17 cellular contexts compared by ENCODE assay signal in the genomic region with DNA sequence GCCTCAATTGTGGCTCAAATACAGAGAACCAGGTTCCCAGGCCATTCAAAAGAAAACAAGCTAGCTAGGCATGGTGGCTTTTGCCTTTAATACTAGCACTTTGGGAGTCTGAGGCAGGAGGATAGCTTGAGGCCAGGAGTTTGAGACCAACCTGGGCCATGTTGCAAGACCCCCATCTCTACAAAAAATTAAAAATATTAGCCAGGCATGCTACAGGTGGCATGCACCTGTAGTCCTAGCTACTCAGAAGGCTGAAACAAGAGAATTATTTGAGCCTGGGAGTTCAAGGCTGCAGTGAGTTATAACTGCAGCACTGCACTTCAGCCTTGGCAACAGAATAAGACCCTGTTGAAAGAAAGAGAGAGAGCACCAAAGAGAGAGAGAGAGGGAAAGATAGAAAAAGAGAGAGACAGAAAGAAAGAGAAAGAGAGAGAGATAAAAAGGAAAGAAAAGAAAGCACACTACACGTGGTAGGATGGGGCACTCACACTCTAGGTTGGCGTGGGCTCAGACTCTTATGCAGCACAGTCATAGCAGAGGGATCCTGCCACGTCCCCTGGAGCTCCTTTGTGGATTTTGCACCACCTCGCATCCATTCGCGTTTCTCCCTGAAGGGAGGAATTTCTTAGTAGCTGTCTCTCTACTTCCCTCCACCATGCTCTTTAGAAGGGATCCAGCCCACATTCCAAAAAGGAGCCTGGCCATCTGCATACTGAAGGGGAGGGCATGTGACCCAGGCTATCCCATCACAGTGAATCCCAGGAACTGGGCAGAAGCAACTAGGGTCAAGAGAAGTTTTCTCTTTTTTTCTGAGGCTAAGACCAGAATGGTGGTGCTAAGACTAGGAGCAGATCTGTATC.
DNase-seq lines count a peak whose midpoint lies in the region; ATAC-seq, FAIRE-seq and TF ChIP-seq lines count a peak whose summit lies in the region.
"Had no signal": no experiment of that assay in that cellular context is flagged by ENCODE, and none has a peak within 500 bp of the region (broad histone marks: within the 10 kb centered on the region; RNA-seq: fewer than 3 reads in every experiment).

No MANE protein-coding gene starts in this region.

- H3K36me3 ChIP-seq in GM23338 (ENCODE audit: insufficient read depth) (no peaks in the 10 kb centered on the region), HUES64 (ENCODE audit: insufficient read depth, low read length) (no peaks in the 10 kb centered on the region), K562 (ENCODE audit: control insufficient read depth, insufficient read depth, low read length) (peaks cover 29% of the 10 kb centered on the region; the same call in 2 of the 3 replicates), PC-9 (ENCODE audit: low read depth) (no peaks in the 10 kb centered on the region)

- ATAC-seq in GM23338 (peak; percentile 22; the same call in 1 of the 3 replicates), K562 (no peak), GM21717 (IDR thresholded peaks at IDR 0.05; ENCODE audit: unreplicated experiment) (no peak)

- H3K4me1 ChIP-seq in GM23338 (ENCODE audit: insufficient read depth): peaks cover 22% of the 10 kb centered on the region
- H3K4me1 ChIP-seq in HUES64 (ENCODE audit: insufficient read depth, low read length): peaks cover 38% of the 10 kb centered on the region
- H3K4me1 ChIP-seq in K562 (replicated peaks in 1 of 2; ENCODE audit: control insufficient read depth in 2 of 2, insufficient read depth in 2 of 2, low read length in 2 of 2): peaks cover 0 to 9% of the 10 kb centered on the region in 2 experiments; a peak in 3 of 5 replicates
- no peaks in the 10 kb centered on the region for H3K4me1 ChIP-seq in PC-9 (replicated peaks; ENCODE audit: insufficient read depth)

- FAIRE-seq in K562 (lab: Jason Lieb, UNC): no peak
- FAIRE-seq in urothelium cell line (lab: Jason Lieb, UNC): peak; percentile 50
- FAIRE-seq: GM12892 had no signal

- H2AFZ ChIP-seq in GM23338 (no peak overlapping the region), K562 (ENCODE audit: low read depth, low read length) (no peak overlapping the region), PC-9 (no peak overlapping the region)

- TF ChIP-seq RAD21 in K562 (CRISPR knock-in tag; conservative IDR thresholded peaks at IDR 0.05 in 1 of 2, IDR thresholded peaks at IDR 0.05 in 1 of 2): no peak

- H3K4me1 Mint-ChIP-seq in GM23338: peaks cover 47% of the 10 kb centered on the region
- H3K4me1 Mint-ChIP-seq: CD4-positive, alpha-beta memory T cell; IgD-negative memory B cell had no signal

- H3K9me3 Mint-ChIP-seq in GM23338: peaks cover 3% of the 10 kb centered on the region; the same call in 1 of the 3 replicates

- H3K9ac ChIP-seq in HUES64 (ENCODE audit: low read depth, low read length) (no peak overlapping the region), K562 (ENCODE audit: insufficient read depth in 1 of 2, low read depth in 2 of 2, low read length in 2 of 2) (no peak overlapping the region)
- H3K9ac ChIP-seq: KMS-11 had no signal

- H3K27me3 ChIP-seq in GM23338 (ENCODE audit: insufficient read depth) (no peaks in the 10 kb centered on the region), HUES64 (ENCODE audit: insufficient read depth, low read length) (no peaks in the 10 kb centered on the region), K562 (ENCODE audit: control insufficient read depth in 2 of 2, insufficient read depth in 2 of 2, low read length in 2 of 2) (no peaks in the 10 kb centered on the region), PC-9 (ENCODE audit: insufficient read depth, low read depth) (peaks cover 46% of the 10 kb centered on the region)

- no peak for TF ChIP-seq EP300 in K562 (IDR thresholded peaks at IDR 0.05; ENCODE audit: low read length)

- H3F3A ChIP-seq in GM23338 (replicated peaks; ENCODE audit: low read depth) (no peaks in the 10 kb centered on the region), PC-9 (ENCODE audit: insufficient read depth, low read depth) (no peaks in the 10 kb centered on the region)

- no peaks in the 10 kb centered on the region for H3K36me3 Mint-ChIP-seq in GM23338 (ENCODE audit: low read depth)
- H3K36me3 Mint-ChIP-seq: CD4-positive, alpha-beta memory T cell; IgD-negative memory B cell had no signal

- H3K4me3 ChIP-seq in GM23338: no peak overlapping the region
- no peak overlapping the region for H3K4me3 ChIP-seq in HUES64 (ENCODE audit: low read length)
- H3K4me3 ChIP-seq in K562: no peak overlapping the region
- no peak overlapping the region for H3K4me3 ChIP-seq in PC-9

- intact Hi-C loops in K562 (cut with micrococcal nuclease) (no loop called here), PC-9 (cut with micrococcal nuclease; ENCODE audit: unreplicated experiment) (no loop called here)

- in situ Hi-C loops in K562 (cut with MboI): no loop called here

- no peak overlapping the region for H3K4me2 ChIP-seq in GM23338
- H3K4me2 ChIP-seq in K562 (ENCODE audit: insufficient read depth, low read length): no peak overlapping the region
- no peak overlapping the region for H3K4me2 ChIP-seq in PC-9
- H3K4me2 ChIP-seq: KMS-11 had no signal

- H3K27me3 Mint-ChIP-seq in GM23338 (ENCODE audit: insufficient read depth, low read depth, poor library complexity): peaks cover 15% of the 10 kb centered on the region
- H3K27me3 Mint-ChIP-seq: IgD-negative memory B cell had no signal

- H3K4me3 Mint-ChIP-seq in GM23338: no peak overlapping the region
- H3K4me3 Mint-ChIP-seq: CD4-positive, alpha-beta memory T cell had no signal

- no peaks in the 10 kb centered on the region for H3K9me1 ChIP-seq in K562 (ENCODE audit: control insufficient read depth, insufficient read depth, low read length)

- H3K27ac ChIP-seq in GM23338 (ENCODE audit: low read depth) (peak overlapping the region; percentile 51; the same call in 1 of the 2 replicates), HUES64 (ENCODE audit: low read depth, low read length) (peak overlapping the region; percentile 74; the same call in 1 of the 2 replicates), K562 (ENCODE audit: extremely low read depth, low read depth, low read length) (no peak overlapping the region), PC-9 (no peak overlapping the region)
- H3K27ac ChIP-seq: C4-2B, HL-60, KMS-11 had no signal

- H3K9me3 ChIP-seq in HUES64 (ENCODE audit: insufficient read depth, low read depth, low read length) (no peaks in the 10 kb centered on the region), K562 (replicated peaks; ENCODE audit: control insufficient read depth, insufficient read depth, low read depth, low read length) (no peaks in the 10 kb centered on the region), PC-9 (ENCODE audit: insufficient read depth, low read depth) (no peaks in the 10 kb centered on the region)

- H4K20me1 ChIP-seq in GM23338 (replicated peaks; ENCODE audit: insufficient read depth) (no peaks in the 10 kb centered on the region), K562 (replicated peaks; ENCODE audit: control insufficient read depth, insufficient read depth, low read length) (peaks cover 7% of the 10 kb centered on the region; the same call in 1 of the 2 replicates), PC-9 (ENCODE audit: insufficient read depth) (no peaks in the 10 kb centered on the region)

- no TSS peak for BruUV-seq in K562 (replicated peaks; lab: Mats Ljungman, UMichigan)
- BruUV-seq in PC-9 (replicated peaks; lab: Mats Ljungman, UMichigan): no TSS peak

- POLR2A ChIA-PET in K562 (lab: Yijun Ruan, JAX): interaction anchor here (0.6 to 1.1 kb wide), 4 partner anchors 11 to 291 kb away, joined by 3 to 5 read pairs (median 4); no protein-coding TSS in a partner anchor
- POLR2A ChIA-PET in PC-9 (lab: Charles Lee; ENCODE audit: unreplicated experiment): no interaction called here

- peak; percentile 55 for DNase-seq in GM23338 (ENCODE audit: low spot score)
- no peak for DNase-seq in K562 (ENCODE audit: extremely low read depth in 1 of 4, low spot score in 3 of 4)
- DNase-seq in urothelium cell line (ENCODE audit: low spot score): no peak
- DNase-seq in middle frontal gyrus (ENCODE audit: extremely low spot score, low spot score): no peak
- DNase-seq in PC-9: no peak
- DNase-seq: ACHN; CD4-positive, alpha-beta memory T cell; DMS79; EL; GDM1 had no signal

- no peak for TF ChIP-seq CTCF in GM23338 (conservative IDR thresholded peaks at IDR 0.05; ENCODE audit: low read depth in 2 of 2)
- no peak for TF ChIP-seq CTCF in K562 (IDR thresholded peaks at IDR 0.05 in 2 of 3, conservative IDR thresholded peaks at IDR 0.05 in 1 of 3; ENCODE audit: insufficient read depth in 2 of 3, low read depth in 1 of 3, low read length in 3 of 3)
- TF ChIP-seq CTCF in PC-9 (conservative IDR thresholded peaks at IDR 0.05): no peak

- peak; percentile 45; the same call in 1 of the 2 replicates for TF ChIP-seq POLR2A in K562 (conservative IDR thresholded peaks at IDR 0.05)

- H3K79me2 ChIP-seq in GM23338 (replicated peaks; ENCODE audit: insufficient read depth) (no peaks in the 10 kb centered on the region), K562 (ENCODE audit: control insufficient read depth, insufficient read depth, low read length) (no peaks in the 10 kb centered on the region), PC-9 (ENCODE audit: low read depth) (no peaks in the 10 kb centered on the region)

- CTCF ChIA-PET in K562 (lab: Yijun Ruan, JAX; ENCODE audit: low intra/inter-chr PET ratio): no interaction called here
- CTCF ChIA-PET in PC-9 (lab: Charles Lee): no interaction called here

- H3K27ac Mint-ChIP-seq in GM23338: peak overlapping the region; percentile 93; the same call in 1 of the 2 replicates
- H3K27ac Mint-ChIP-seq: IgD-negative memory B cell had no signal

- 72% methylated on average over 6 of the region's 6 CpGs for WGBS in HUES64
- WGBS in K562 (ENCODE audit: insufficient coverage, low coverage, missing lambda C conversion rate): 62% methylated on average over 6 of the region's 6 CpGs

- peaks cover 4% of the 10 kb centered on the region; the same call in 1 of the 2 replicates for H3K9me2 ChIP-seq in GM23338 (ENCODE audit: insufficient read depth)
- H3K9me2 ChIP-seq in PC-9 (ENCODE audit: insufficient read depth): no peaks in the 10 kb centered on the region

TF ChIP-seq in GM23338, 12 proteins besides CTCF, POLR2A, EP300 and RAD21 (continues in another document):
- TF ChIP-seq NANOG (IDR thresholded peaks at IDR 0.05; ENCODE audit: borderline replicate concordance): no peak

TF ChIP-seq in K562, 482 proteins besides CTCF, POLR2A, EP300 and RAD21 (continues in another document):
- TF ChIP-seq ELF4 (CRISPR knock-in tag; IDR thresholded peaks at IDR 0.05) (no peak), POLR2B (IDR thresholded peaks at IDR 0.05; ENCODE audit: low read depth, partially characterized antibody) (peak; percentile 54), NFYB (IDR thresholded peaks at IDR 0.05; ENCODE audit: extremely low read depth, insufficient read length) (no peak)
- TF ChIP-seq, protein P1, sequence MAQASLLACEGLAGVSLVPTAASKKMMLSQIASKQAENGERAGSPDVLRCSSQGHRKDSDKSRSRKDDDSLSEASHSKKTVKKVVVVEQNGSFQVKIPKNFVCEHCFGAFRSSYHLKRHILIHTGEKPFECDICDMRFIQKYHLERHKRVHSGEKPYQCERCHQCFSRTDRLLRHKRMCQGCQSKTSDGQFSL (CRISPR knock-in tag; IDR thresholded peaks at IDR 0.05): no peak
- TF ChIP-seq, protein P1 (tag; IDR thresholded peaks at IDR 0.05): no peak

Comparison
In these comparisons a context has a peak if more than half of its experiments do, and no peak if none do; other contexts are left out.
1. H3K27ac ChIP-seq: peak in GM23338 (single experiment) and HUES64 (single experiment); none in K562 (single experiment) and PC-9 (single experiment).